In genomic region chr20:57647006-57647932, GRCh38 we compare ENCODE assay signal across 19 cellular contexts. TPM values are rescaled to one million over a fixed set of nuclear protein-coding genes. Genes with fewer than 3 reads are reported as not detected.
DNase-seq lines count a peak whose midpoint lies in the region; TF ChIP-seq lines count a peak whose summit lies in the region.
"Had no signal": no experiment of that assay in that cellular context is flagged by ENCODE, and none has a peak within 500 bp of the region (broad histone marks: within the 10 kb centered on the region; RNA-seq: fewer than 3 reads in every experiment).

No MANE protein-coding gene starts in this region.

- TF ChIP-seq CTCF in Calu3 (IDR thresholded peaks at IDR 0.05; ENCODE audit: unreplicated experiment) = peak; percentile 8
- TF ChIP-seq CTCF in osteoblast (IDR thresholded peaks at IDR 0.05; ENCODE audit: extremely low read depth, low read depth, low read length) = no peak
- no peak for TF ChIP-seq CTCF in mesothelial cell of epicardium (IDR thresholded peaks at IDR 0.05; ENCODE audit: unreplicated experiment)

- peaks cover 11% of the 10 kb centered on the region for H3K36me3 ChIP-seq in osteoblast (ENCODE audit: insufficient read depth, low read length)
- H3K36me3 ChIP-seq: MG63 had no signal

- CTCF ChIA-PET in Calu3 (lab: Charles Lee) = interaction anchor here (0.6 to 2.3 kb wide), 2 partner anchors 25 to 27 kb away, joined by 3 to 9 read pairs; partner anchors contain the start of gene ZBP1

- H3K36me3 Mint-ChIP-seq in Calu3 (ENCODE audit: insufficient read depth, unreplicated experiment) (peaks cover 84% of the 10 kb centered on the region), mesothelial cell of epicardium (peaks cover 25% of the 10 kb centered on the region)
- H3K36me3 Mint-ChIP-seq: CD14-positive monocyte had no signal

- intact Hi-C loops in Calu3 (cut with micrococcal nuclease; ENCODE audit: unreplicated experiment) = loop anchor here (1.0 kb wide), 1 partner anchor 30 kb away; no protein-coding TSS in a partner anchor

- DNase-seq in activated CD8-positive, alpha-beta memory T cell treated with anti-CD3 and anti-CD28 coated beads for 24 hours = peak; percentile 40
- DNase-seq in activated CD8-positive, alpha-beta memory T cell treated with anti-CD3 and anti-CD28 coated beads, Interleukin-2, amount 50 U/mL, for 4 hours = no peak
- peak; percentile 36 for DNase-seq in Calu3
- peak; percentile 39 for DNase-seq in islet precursor cell
- DNase-seq in osteoblast (ENCODE audit: insufficient read length, low spot score, missing footprints) = peak; percentile 21
- DNase-seq in D341Med (ENCODE audit: low spot score) = no peak
- DNase-seq in mucosa of gallbladder (ENCODE audit: low spot score) = no peak
- DNase-seq in mesothelial cell of epicardium (ENCODE audit: low spot score in 2 of 2, unreplicated experiment in 2 of 2) = no peak
- DNase-seq: COR-L47, DMS53, H7, MG63, NCI-H1105, NCI-H187 treated with DMSO at 0.1 percent for 48 hours, NCI-H446, NCI-H748 treated with DMSO at 0.1 percent for 48 hours had no signal

- H3K4me2 ChIP-seq in osteoblast (ENCODE audit: insufficient read depth, low read length) = no peak overlapping the region

- H3K4me3 Mint-ChIP-seq in Calu3 (ENCODE audit: low read depth, unreplicated experiment) (peak overlapping the region; percentile 28), mesothelial cell of epicardium (no peak overlapping the region)
- H3K4me3 Mint-ChIP-seq: CD14-positive monocyte had no signal

- no peaks in the 10 kb centered on the region for H3K4me1 ChIP-seq in osteoblast (ENCODE audit: insufficient read depth, low read length)
- H3K4me1 ChIP-seq: Peyer's patch had no signal

- no peaks in the 10 kb centered on the region for H3K9me3 ChIP-seq in osteoblast (ENCODE audit: low read depth, low read length)

- H3K27me3 Mint-ChIP-seq in Calu3 (ENCODE audit: unreplicated experiment) (no peaks in the 10 kb centered on the region), mesothelial cell of epicardium (ENCODE audit: low read depth) (peaks cover 1% of the 10 kb centered on the region)

- peaks cover 21% of the 10 kb centered on the region for H3K4me1 Mint-ChIP-seq in Calu3 (ENCODE audit: low read depth, unreplicated experiment)
- H3K4me1 Mint-ChIP-seq in mesothelial cell of epicardium = no peaks in the 10 kb centered on the region

- no peak overlapping the region for H3K27ac ChIP-seq in osteoblast (ENCODE audit: low read depth, low read length)
- H3K27ac ChIP-seq: Peyer's patch had no signal

- no peak overlapping the region for H3K4me3 ChIP-seq in osteoblast (ENCODE audit: insufficient read depth, low read length)
- H3K4me3 ChIP-seq: MG63, Peyer's patch had no signal

- no peaks in the 10 kb centered on the region for H4K20me1 ChIP-seq in osteoblast (ENCODE audit: insufficient read depth, low read length)

- no peak overlapping the region for H2AFZ ChIP-seq in osteoblast (ENCODE audit: low read length)

- no peaks in the 10 kb centered on the region for H3K79me2 ChIP-seq in osteoblast (ENCODE audit: insufficient read depth, low read length)

- no TSS peak for BruUV-seq in Calu3 (replicated peaks; lab: Mats Ljungman, UMichigan)

- H3K27ac Mint-ChIP-seq in Calu3 (ENCODE audit: unreplicated experiment) (peak overlapping the region; percentile 95), mesothelial cell of epicardium (no peak overlapping the region)
- H3K27ac Mint-ChIP-seq: CD14-positive monocyte had no signal

- H3K9me3 Mint-ChIP-seq in Calu3 (ENCODE audit: low read depth, unreplicated experiment) (peaks cover 6% of the 10 kb centered on the region), mesothelial cell of epicardium (peaks cover 27% of the 10 kb centered on the region)

- no peaks in the 10 kb centered on the region for H3K27me3 ChIP-seq in osteoblast (ENCODE audit: insufficient read depth, low read length)
- H3K27me3 ChIP-seq: Peyer's patch had no signal

RNA-seq across cellular contexts. Expression of gene ZBP1, which starts 27.0 kb away (rescaled TPM):
- total RNA-seq in Calu3 (2022) = 2.9 and 12.5 TPM in 2 replicates
- total RNA-seq in osteoblast = not detected in 2 replicates
- total RNA-seq in mucosa of gallbladder = 1.3 TPM
- not detected in 3 replicates for total RNA-seq in mesothelial cell of epicardium
- total RNA-seq: A673, H7 had no signal

Comparison
In these comparisons a context has a peak if more than half of its experiments do, and no peak if none do; other contexts are left out.
1. DNase-seq: peak in activated CD8-positive, alpha-beta memory T cell treated with anti-CD3 and anti-CD28 coated beads for 24 hours (single experiment), Calu3 (single experiment), islet precursor cell (single experiment) and osteoblast (single experiment); none in activated CD8-positive, alpha-beta memory T cell treated with anti-CD3 and anti-CD28 coated beads, Interleukin-2, amount 50 U/mL, for 4 hours (single experiment), D341Med (single experiment), mucosa of gallbladder (single experiment) and mesothelial cell of epicardium (0 of 2).